1 cellular context compared by ENCODE assay signal in the genomic region with DNA sequence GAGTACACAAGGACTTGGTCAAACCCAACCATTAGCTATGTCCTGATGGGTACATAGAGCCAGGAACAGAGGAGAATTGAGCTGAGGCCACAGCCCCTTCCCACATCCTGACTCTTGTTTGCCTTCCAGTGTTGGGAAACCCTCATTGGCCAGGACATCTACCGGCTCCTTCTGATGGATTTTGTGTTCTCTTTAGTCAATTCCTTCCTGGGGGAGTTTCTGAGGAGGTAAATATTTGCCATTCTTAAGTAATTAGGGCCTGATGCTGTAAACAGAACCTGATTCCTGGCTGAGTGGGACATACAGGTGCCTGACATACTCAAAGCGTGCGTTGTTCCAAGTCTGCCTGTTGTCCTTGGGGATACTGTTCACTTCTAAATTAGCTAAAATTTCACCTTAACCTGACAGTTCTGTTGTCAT.
TF ChIP-seq lines count a peak whose summit lies in the region.

No MANE protein-coding gene starts in this region.

TF ChIP-seq in HepG2, 621 proteins besides CTCF, POLR2A, EP300 and RAD21 (continued from another document):
- TF ChIP-seq, protein P1, sequence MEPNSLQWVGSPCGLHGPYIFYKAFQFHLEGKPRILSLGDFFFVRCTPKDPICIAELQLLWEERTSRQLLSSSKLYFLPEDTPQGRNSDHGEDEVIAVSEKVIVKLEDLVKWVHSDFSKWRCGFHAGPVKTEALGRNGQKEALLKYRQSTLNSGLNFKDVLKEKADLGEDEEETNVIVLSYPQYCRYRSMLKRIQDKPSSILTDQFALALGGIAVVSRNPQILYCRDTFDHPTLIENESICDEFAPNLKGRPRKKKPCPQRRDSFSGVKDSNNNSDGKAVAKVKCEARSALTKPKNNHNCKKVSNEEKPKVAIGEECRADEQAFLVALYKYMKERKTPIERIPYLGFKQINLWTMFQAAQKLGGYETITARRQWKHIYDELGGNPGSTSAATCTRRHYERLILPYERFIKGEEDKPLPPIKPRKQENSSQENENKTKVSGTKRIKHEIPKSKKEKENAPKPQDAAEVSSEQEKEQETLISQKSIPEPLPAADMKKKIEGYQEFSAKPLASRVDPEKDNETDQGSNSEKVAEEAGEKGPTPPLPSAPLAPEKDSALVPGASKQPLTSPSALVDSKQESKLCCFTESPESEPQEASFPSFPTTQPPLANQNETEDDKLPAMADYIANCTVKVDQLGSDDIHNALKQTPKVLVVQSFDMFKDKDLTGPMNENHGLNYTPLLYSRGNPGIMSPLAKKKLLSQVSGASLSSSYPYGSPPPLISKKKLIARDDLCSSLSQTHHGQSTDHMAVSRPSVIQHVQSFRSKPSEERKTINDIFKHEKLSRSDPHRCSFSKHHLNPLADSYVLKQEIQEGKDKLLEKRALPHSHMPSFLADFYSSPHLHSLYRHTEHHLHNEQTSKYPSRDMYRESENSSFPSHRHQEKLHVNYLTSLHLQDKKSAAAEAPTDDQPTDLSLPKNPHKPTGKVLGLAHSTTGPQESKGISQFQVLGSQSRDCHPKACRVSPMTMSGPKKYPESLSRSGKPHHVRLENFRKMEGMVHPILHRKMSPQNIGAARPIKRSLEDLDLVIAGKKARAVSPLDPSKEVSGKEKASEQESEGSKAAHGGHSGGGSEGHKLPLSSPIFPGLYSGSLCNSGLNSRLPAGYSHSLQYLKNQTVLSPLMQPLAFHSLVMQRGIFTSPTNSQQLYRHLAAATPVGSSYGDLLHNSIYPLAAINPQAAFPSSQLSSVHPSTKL (CRISPR knock-in tag; IDR thresholded peaks at IDR 0.05) = peak; percentile 72
- TF ChIP-seq ZNF761 (CRISPR knock-in tag; conservative IDR thresholded peaks at IDR 0.05) (no peak), NR2F6 (IDR thresholded peaks at IDR 0.05) (peak; percentile 71; the same call in 1 of the 2 replicates), NR2F6 (CRISPR knock-in tag; IDR thresholded peaks at IDR 0.05) (peak; percentile 63), NFRKB (IDR thresholded peaks at IDR 0.05) (no peak), POGZ (CRISPR knock-in tag; IDR thresholded peaks at IDR 0.05) (no peak), ZNF629 (CRISPR knock-in tag; conservative IDR thresholded peaks at IDR 0.05) (peak; percentile 72), ZNF34 (CRISPR knock-in tag; IDR thresholded peaks at IDR 0.05; ENCODE audit: borderline replicate concordance) (no peak), ZNF432 (CRISPR knock-in tag; IDR thresholded peaks at IDR 0.05; ENCODE audit: borderline replicate concordance) (no peak), SAP130 (CRISPR knock-in tag; IDR thresholded peaks at IDR 0.05; ENCODE audit: low read depth) (peak; percentile 16; the same call in 1 of the 2 replicates), ZNF7 (CRISPR knock-in tag; IDR thresholded peaks at IDR 0.05) (peak; percentile 57; the same call in 1 of the 2 replicates), CREM (IDR thresholded peaks at IDR 0.05) (peak; percentile 65), CREM (CRISPR knock-in tag; IDR thresholded peaks at IDR 0.05) (no peak), ZNF207 (IDR thresholded peaks at IDR 0.05; ENCODE audit: borderline replicate concordance) (no peak), ZNF460 (CRISPR knock-in tag; IDR thresholded peaks at IDR 0.05; ENCODE audit: borderline replicate concordance) (no peak), MIER3 (CRISPR knock-in tag; IDR thresholded peaks at IDR 0.05; ENCODE audit: borderline replicate concordance) (no peak), MAZ (IDR thresholded peaks at IDR 0.05; ENCODE audit: borderline replicate concordance, low read depth, low read length) (no peak), MAZ (CRISPR knock-in tag; IDR thresholded peaks at IDR 0.05; ENCODE audit: low read depth) (no peak), ISL2 (CRISPR knock-in tag; IDR thresholded peaks at IDR 0.05) (peak; percentile 67), KDM6A (CRISPR knock-in tag; IDR thresholded peaks at IDR 0.05; ENCODE audit: low read depth) (peak; percentile 24; the same call in 1 of the 2 replicates), TFAP4 (IDR thresholded peaks at IDR 0.05; ENCODE audit: borderline replicate concordance, low read depth) (0 out of 2 replicates have a peak, but pooled peaks have one; percentile 32), GATAD2A (CRISPR knock-in tag; IDR thresholded peaks at IDR 0.05) (peak; percentile 56), POLR2AphosphoS2 (IDR thresholded peaks at IDR 0.05; ENCODE audit: low read depth, low read length) (no peak), ZNF724P (CRISPR knock-in tag; IDR thresholded peaks at IDR 0.05; ENCODE audit: borderline replicate concordance) (no peak), CBFB (CRISPR knock-in tag; IDR thresholded peaks at IDR 0.05) (no peak), ZNF644 (CRISPR knock-in tag; IDR thresholded peaks at IDR 0.05; ENCODE audit: low read depth) (peak; percentile 41; the same call in 1 of the 2 replicates)
- TF ChIP-seq, protein P2, sequence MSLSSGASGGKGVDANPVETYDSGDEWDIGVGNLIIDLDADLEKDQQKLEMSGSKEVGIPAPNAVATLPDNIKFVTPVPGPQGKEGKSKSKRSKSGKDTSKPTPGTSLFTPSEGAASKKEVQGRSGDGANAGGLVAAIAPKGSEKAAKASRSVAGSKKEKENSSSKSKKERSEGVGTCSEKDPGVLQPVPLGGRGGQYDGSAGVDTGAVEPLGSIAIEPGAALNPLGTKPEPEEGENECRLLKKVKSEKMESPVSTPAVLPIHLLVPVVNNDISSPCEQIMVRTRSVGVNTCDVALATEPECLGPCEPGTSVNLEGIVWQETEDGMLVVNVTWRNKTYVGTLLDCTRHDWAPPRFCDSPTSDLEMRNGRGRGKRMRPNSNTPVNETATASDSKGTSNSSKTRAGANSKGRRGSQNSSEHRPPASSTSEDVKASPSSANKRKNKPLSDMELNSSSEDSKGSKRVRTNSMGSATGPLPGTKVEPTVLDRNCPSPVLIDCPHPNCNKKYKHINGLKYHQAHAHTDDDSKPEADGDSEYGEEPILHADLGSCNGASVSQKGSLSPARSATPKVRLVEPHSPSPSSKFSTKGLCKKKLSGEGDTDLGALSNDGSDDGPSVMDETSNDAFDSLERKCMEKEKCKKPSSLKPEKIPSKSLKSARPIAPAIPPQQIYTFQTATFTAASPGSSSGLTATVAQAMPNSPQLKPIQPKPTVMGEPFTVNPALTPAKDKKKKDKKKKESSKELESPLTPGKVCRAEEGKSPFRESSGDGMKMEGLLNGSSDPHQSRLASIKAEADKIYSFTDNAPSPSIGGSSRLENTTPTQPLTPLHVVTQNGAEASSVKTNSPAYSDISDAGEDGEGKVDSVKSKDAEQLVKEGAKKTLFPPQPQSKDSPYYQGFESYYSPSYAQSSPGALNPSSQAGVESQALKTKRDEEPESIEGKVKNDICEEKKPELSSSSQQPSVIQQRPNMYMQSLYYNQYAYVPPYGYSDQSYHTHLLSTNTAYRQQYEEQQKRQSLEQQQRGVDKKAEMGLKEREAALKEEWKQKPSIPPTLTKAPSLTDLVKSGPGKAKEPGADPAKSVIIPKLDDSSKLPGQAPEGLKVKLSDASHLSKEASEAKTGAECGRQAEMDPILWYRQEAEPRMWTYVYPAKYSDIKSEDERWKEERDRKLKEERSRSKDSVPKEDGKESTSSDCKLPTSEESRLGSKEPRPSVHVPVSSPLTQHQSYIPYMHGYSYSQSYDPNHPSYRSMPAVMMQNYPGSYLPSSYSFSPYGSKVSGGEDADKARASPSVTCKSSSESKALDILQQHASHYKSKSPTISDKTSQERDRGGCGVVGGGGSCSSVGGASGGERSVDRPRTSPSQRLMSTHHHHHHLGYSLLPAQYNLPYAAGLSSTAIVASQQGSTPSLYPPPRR (CRISPR knock-in tag; IDR thresholded peaks at IDR 0.05; ENCODE audit: borderline replicate concordance) = peak; percentile 61; the same call in 1 of the 2 replicates
- TF ChIP-seq, protein P3, sequence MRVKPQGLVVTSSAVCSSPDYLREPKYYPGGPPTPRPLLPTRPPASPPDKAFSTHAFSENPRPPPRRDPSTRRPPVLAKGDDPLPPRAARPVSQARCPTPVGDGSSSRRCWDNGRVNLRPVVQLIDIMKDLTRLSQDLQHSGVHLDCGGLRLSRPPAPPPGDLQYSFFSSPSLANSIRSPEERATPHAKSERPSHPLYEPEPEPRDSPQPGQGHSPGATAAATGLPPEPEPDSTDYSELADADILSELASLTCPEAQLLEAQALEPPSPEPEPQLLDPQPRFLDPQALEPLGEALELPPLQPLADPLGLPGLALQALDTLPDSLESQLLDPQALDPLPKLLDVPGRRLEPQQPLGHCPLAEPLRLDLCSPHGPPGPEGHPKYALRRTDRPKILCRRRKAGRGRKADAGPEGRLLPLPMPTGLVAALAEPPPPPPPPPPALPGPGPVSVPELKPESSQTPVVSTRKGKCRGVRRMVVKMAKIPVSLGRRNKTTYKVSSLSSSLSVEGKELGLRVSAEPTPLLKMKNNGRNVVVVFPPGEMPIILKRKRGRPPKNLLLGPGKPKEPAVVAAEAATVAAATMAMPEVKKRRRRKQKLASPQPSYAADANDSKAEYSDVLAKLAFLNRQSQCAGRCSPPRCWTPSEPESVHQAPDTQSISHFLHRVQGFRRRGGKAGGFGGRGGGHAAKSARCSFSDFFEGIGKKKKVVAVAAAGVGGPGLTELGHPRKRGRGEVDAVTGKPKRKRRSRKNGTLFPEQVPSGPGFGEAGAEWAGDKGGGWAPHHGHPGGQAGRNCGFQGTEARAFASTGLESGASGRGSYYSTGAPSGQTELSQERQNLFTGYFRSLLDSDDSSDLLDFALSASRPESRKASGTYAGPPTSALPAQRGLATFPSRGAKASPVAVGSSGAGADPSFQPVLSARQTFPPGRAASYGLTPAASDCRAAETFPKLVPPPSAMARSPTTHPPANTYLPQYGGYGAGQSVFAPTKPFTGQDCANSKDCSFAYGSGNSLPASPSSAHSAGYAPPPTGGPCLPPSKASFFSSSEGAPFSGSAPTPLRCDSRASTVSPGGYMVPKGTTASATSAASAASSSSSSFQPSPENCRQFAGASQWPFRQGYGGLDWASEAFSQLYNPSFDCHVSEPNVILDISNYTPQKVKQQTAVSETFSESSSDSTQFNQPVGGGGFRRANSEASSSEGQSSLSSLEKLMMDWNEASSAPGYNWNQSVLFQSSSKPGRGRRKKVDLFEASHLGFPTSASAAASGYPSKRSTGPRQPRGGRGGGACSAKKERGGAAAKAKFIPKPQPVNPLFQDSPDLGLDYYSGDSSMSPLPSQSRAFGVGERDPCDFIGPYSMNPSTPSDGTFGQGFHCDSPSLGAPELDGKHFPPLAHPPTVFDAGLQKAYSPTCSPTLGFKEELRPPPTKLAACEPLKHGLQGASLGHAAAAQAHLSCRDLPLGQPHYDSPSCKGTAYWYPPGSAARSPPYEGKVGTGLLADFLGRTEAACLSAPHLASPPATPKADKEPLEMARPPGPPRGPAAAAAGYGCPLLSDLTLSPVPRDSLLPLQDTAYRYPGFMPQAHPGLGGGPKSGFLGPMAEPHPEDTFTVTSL (CRISPR knock-in tag; IDR thresholded peaks at IDR 0.05; ENCODE audit: borderline replicate concordance) = 0 out of 2 replicates have a peak, but pooled peaks have one; percentile 49
- TF ChIP-seq, protein P4, sequence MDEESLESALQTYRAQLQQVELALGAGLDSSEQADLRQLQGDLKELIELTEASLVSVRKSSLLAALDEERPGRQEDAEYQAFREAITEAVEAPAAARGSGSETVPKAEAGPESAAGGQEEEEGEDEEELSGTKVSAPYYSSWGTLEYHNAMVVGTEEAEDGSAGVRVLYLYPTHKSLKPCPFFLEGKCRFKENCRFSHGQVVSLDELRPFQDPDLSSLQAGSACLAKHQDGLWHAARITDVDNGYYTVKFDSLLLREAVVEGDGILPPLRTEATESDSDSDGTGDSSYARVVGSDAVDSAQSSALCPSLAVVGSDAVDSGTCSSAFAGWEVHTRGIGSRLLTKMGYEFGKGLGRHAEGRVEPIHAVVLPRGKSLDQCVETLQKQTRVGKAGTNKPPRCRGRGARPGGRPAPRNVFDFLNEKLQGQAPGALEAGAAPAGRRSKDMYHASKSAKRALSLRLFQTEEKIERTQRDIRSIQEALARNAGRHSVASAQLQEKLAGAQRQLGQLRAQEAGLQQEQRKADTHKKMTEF (CRISPR knock-in tag; IDR thresholded peaks at IDR 0.05) = peak; percentile 47; the same call in 1 of the 2 replicates
